8 cellular contexts compared by ENCODE assay signal in genomic region chr6:13407709-13408695, GRCh38.
DNase-seq lines count a peak whose midpoint lies in the region; ATAC-seq, FAIRE-seq and TF ChIP-seq lines count a peak whose summit lies in the region.
"Had no signal": no experiment of that assay in that cellular context is flagged by ENCODE, and none has a peak within 500 bp of the region (broad histone marks: within the 10 kb centered on the region; RNA-seq: fewer than 3 reads in every experiment).

No MANE protein-coding gene starts in this region.

- H3K9me3 ChIP-seq in MG63 = no peaks in the 10 kb centered on the region
- no peaks in the 10 kb centered on the region for H3K9me3 ChIP-seq in right lobe of liver
- no peaks in the 10 kb centered on the region for H3K9me3 ChIP-seq in vagina

- no peak for TF ChIP-seq POLR2A in right lobe of liver (IDR thresholded peaks at IDR 0.05)
- no peak for TF ChIP-seq POLR2A in vagina (IDR thresholded peaks at IDR 0.05)

- H3K27ac ChIP-seq in right lobe of liver = peak overlapping the region; percentile 63 to 90 (median 87)
- H3K27ac ChIP-seq in vagina = no peak overlapping the region

- intact Hi-C loops in right lobe of liver (cut with DNase I) (no loop called here), vagina (cut with DNase I) (no loop called here)

- no peaks in the 10 kb centered on the region for H3K9me3 Mint-ChIP-seq in effector memory CD8-positive, alpha-beta T cell

- no peaks in the 10 kb centered on the region for H3K36me3 Mint-ChIP-seq in effector memory CD8-positive, alpha-beta T cell (ENCODE audit: insufficient read depth)

- peaks cover 0 to 22% of the 10 kb centered on the region in 2 donors for H3K4me1 Mint-ChIP-seq in effector memory CD8-positive, alpha-beta T cell (ENCODE audit: low read depth in 2 of 2)

- no peak overlapping the region for H3K4me3 ChIP-seq in MG63
- no peak overlapping the region for H3K4me3 ChIP-seq in bronchial epithelial cell (ENCODE audit: low read depth, low read length)
- H3K4me3 ChIP-seq in right lobe of liver = peak overlapping the region in 1 of 3 donors; percentile 14
- no peak overlapping the region for H3K4me3 ChIP-seq in vagina

- DNase-seq in MG63 = peak; percentile 55
- DNase-seq in bronchial epithelial cell (ENCODE audit: low read depth) = peak; percentile 97
- DNase-seq in right lobe of liver = peak; percentile 66 to 82 (median 77)
- DNase-seq in urothelium cell line (ENCODE audit: low spot score) = peak; percentile 60
- DNase-seq in vagina (ENCODE audit: extremely low spot score in 2 of 2) = no peak
- no peak for DNase-seq in effector memory CD8-positive, alpha-beta T cell
- DNase-seq: activated CD4-positive, CD25-positive, alpha-beta regulatory T cell had no signal

- FAIRE-seq in bronchial epithelial cell (lab: Jason Lieb, UNC) (peak; percentile 89), urothelium cell line (lab: Jason Lieb, UNC) (no peak)

- H3K27me3 ChIP-seq in MG63 = no peaks in the 10 kb centered on the region
- no peaks in the 10 kb centered on the region for H3K27me3 ChIP-seq in bronchial epithelial cell (ENCODE audit: control insufficient read depth, insufficient read depth, low read length)
- no peaks in the 10 kb centered on the region for H3K27me3 ChIP-seq in right lobe of liver
- no peaks in the 10 kb centered on the region for H3K27me3 ChIP-seq in vagina

- no peak overlapping the region for H3K4me3 Mint-ChIP-seq in effector memory CD8-positive, alpha-beta T cell

- H3K27ac Mint-ChIP-seq in effector memory CD8-positive, alpha-beta T cell = peak overlapping the region in 1 of 2 donors; percentile 58

- WGBS in right lobe of liver (ENCODE audit: insufficient coverage, low coverage, low lambda C conversion rate, missing lambda C conversion rate) = 11% methylated on average over 12 of the region's 12 CpGs

- H3K4me1 ChIP-seq in right lobe of liver (peaks cover 0 to 82% (median 35%) of the 10 kb centered on the region in 4 donors), vagina (peaks cover 33% of the 10 kb centered on the region)

- no peaks in the 10 kb centered on the region for H3K36me3 ChIP-seq in MG63
- no peaks in the 10 kb centered on the region for H3K36me3 ChIP-seq in bronchial epithelial cell (ENCODE audit: control insufficient read depth, insufficient read depth, low read length)
- H3K36me3 ChIP-seq in right lobe of liver = no peaks in the 10 kb centered on the region
- no peaks in the 10 kb centered on the region for H3K36me3 ChIP-seq in vagina

- H3K27me3 Mint-ChIP-seq in effector memory CD8-positive, alpha-beta T cell = no peaks in the 10 kb centered on the region

- TF ChIP-seq CTCF in bronchial epithelial cell (IDR thresholded peaks at IDR 0.05; ENCODE audit: insufficient read depth, low read length, severe bottlenecking) (no peak), right lobe of liver (IDR thresholded peaks at IDR 0.05) (no peak), vagina (IDR thresholded peaks at IDR 0.05) (no peak)

- ATAC-seq in right lobe of liver = peak; percentile 54 to 84 (median 76)
- ATAC-seq in HG02759 (IDR thresholded peaks at IDR 0.05; ENCODE audit: unreplicated experiment) = no peak
- no peak for ATAC-seq in effector memory CD8-positive, alpha-beta T cell (replicated peaks)

Comparison
In these comparisons a context has a peak if more than half of its experiments do, and no peak if none do; other contexts are left out.
1. DNase-seq: peak in MG63 (single experiment), bronchial epithelial cell (single experiment), right lobe of liver (3 of 3) and urothelium cell line (single experiment); none in vagina (0 of 2) and effector memory CD8-positive, alpha-beta T cell (0 of 3).
2. ATAC-seq: peak in right lobe of liver (4 of 4); none in HG02759 (single experiment) and effector memory CD8-positive, alpha-beta T cell (single experiment).